ENCODE assay signal across 10 cellular contexts in the genomic region with DNA sequence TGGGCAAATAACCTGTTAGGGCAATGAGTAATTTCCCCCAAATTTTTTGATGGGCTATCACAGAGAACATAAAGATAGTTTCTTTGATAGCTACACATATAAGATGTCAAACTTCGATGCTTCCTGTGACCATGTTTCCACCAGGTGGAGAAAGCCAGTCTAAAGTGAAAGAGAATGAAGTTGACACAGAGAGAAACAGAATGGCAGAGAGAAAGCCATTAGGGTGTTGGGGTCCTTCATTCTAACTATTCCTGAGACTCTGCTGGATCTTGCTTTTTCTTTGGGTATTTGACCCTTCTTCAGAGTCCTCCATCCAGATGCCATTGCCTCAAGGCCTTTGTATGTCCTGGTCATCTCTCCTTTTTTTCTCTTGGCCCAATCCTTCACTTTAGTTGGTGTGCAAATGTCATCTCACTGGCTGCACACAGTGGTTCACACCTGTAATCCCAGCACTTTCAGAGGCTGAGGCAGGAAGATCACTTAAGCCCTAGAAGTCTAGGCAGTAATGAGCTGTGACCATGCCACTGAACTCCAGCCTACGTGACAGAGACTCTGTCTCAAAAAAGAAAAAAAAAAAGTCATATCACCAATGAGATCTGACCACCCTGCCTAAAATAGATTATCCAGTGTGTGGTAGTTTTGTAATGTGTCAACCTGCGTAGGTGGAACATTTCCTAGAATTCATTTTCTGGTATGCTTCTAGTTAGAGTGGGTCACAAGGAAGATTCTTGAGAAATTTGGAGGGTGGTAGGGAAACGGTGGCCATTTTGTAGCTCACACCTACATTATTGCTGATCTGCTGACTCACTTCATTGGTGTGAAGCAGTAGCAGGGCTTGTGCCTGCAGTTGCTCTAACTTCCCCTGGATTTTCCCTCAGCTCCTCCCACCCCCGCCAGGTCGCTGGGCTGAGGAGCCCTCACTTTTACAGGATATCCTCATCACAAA. TPM values are rescaled to one million over a fixed set of nuclear protein-coding genes. Genes with fewer than 3 reads are reported as not detected.
DNase-seq lines count a peak whose midpoint lies in the region; ATAC-seq and FAIRE-seq lines count a peak whose summit lies in the region.
"Had no signal": no experiment of that assay in that cellular context is flagged by ENCODE, and none has a peak within 500 bp of the region (broad histone marks: within the 10 kb centered on the region; RNA-seq: fewer than 3 reads in every experiment).

No MANE protein-coding gene starts in this region.

- H3K27ac ChIP-seq in small intestine (ENCODE audit: low read depth in 1 of 2, low read length in 1 of 2), result no peak overlapping the region

- H3K4me1 ChIP-seq in small intestine (ENCODE audit: control insufficient read depth in 2 of 2, insufficient read depth in 1 of 2, low read depth in 1 of 2, low read length in 1 of 2), result peaks cover 0 to 4% of the 10 kb centered on the region in 2 donors

- no peak overlapping the region for H3K4me3 ChIP-seq in small intestine (ENCODE audit: low read depth in 1 of 2, low read length in 2 of 2)

- WGBS in small intestine, 3 donors, result 75 to 81% (median 80%) methylated on average over 6 of the region's 6 CpGs

- ATAC-seq in HG03196 (IDR thresholded peaks at IDR 0.05; ENCODE audit: unreplicated experiment), result peak; percentile 73

- no peak for FAIRE-seq in small intestine (lab: Jason Lieb, UNC)
- FAIRE-seq: A204.1, keratinocyte had no signal

- H3K27me3 ChIP-seq in small intestine (ENCODE audit: control insufficient read depth in 2 of 2, insufficient read depth in 2 of 2, low read length in 2 of 2), result no peaks in the 10 kb centered on the region

- H3K36me3 ChIP-seq in small intestine (ENCODE audit: control insufficient read depth in 2 of 2, insufficient read depth in 2 of 2, low read length in 2 of 2), result no peaks in the 10 kb centered on the region

- DNase-seq in activated CD4-positive, alpha-beta T cell treated with anti-CD3 and anti-CD28 coated beads for 24 hours (ENCODE audit: low read depth in 2 of 2), result peak; percentile 48 to 55
- DNase-seq in activated CD4-positive, alpha-beta T cell treated with anti-CD3 and anti-CD28 coated beads for 1 hour, result no peak
- peak; percentile 85 for DNase-seq in activated effector memory CD4-positive, alpha-beta T cell treated with anti-CD3 and anti-CD28 coated beads, Interleukin-2, amount 50 U/mL, for 16 hours
- DNase-seq in stimulated activated naive CD4-positive, alpha-beta T cell treated with Interleukin-2 at 50 U/mL for 16 hours (lab: John Stamatoyannopoulos, UW), result peak; percentile 69
- DNase-seq in hippocampal formation (lab: John Stamatoyannopoulos, UW) (no peak), NOMO-1 treated with DMSO at 0.1 percent for 48 hours (lab: John Stamatoyannopoulos, UW; ENCODE audit: unreplicated experiment) (no peak), small intestine (no peak)

- no peaks in the 10 kb centered on the region for H3K9me3 ChIP-seq in small intestine (ENCODE audit: control insufficient read depth, low read depth)

RNA-seq across cellular contexts. Expression of gene KIF2A, which starts 20.8 kb away (rescaled TPM):
- polyA plus RNA-seq in small intestine, result 10 to 100 TPM; 10.8 to 13.7 (median 12.1) TPM

Comparison
In these comparisons a context has a peak if more than half of its experiments do, and no peak if none do; other contexts are left out.
1. DNase-seq: peak in activated CD4-positive, alpha-beta T cell treated with anti-CD3 and anti-CD28 coated beads for 24 hours (2 of 2), activated effector memory CD4-positive, alpha-beta T cell treated with anti-CD3 and anti-CD28 coated beads, Interleukin-2, amount 50 U/mL, for 16 hours (single experiment) and stimulated activated naive CD4-positive, alpha-beta T cell treated with Interleukin-2 at 50 U/mL for 16 hours (single experiment); none in activated CD4-positive, alpha-beta T cell treated with anti-CD3 and anti-CD28 coated beads for 1 hour (single experiment), hippocampal formation (0 of 2), NOMO-1 treated with DMSO at 0.1 percent for 48 hours (single experiment) and small intestine (single experiment).